In genomic region chr20:52493177-52493711, GRCh38 we compare ENCODE assay signal across 8 cellular contexts.
A peak's percentile ranks its signal among the peaks of the same experiment; 100 is the strongest.
DNase-seq lines count a peak whose midpoint lies in the region; ATAC-seq and TF ChIP-seq lines count a peak whose summit lies in the region.

No MANE protein-coding gene starts in this region.

- H3K9me3 ChIP-seq in SJSA1 (replicated peaks), result no peaks in the 10 kb centered on the region

- H3K4me1 Mint-ChIP-seq in stimulated activated naive B cell treated with anti-CD40 and anti-IgM and Interleukin-4, amounts not matched to agents 10 μg/mL and 1 μg/mL and 100 μg/mL, for 72 hours, result peaks cover 0 to 3% of the 10 kb centered on the region in 2 donors

- H3K4me3 Mint-ChIP-seq in stimulated activated naive B cell treated with anti-CD40 and anti-IgM and Interleukin-4, amounts not matched to agents 10 μg/mL and 1 μg/mL and 100 μg/mL, for 72 hours, result no peak overlapping the region

- ATAC-seq in HG03159 (IDR thresholded peaks at IDR 0.05; ENCODE audit: unreplicated experiment) (no peak), GM21528 (IDR thresholded peaks at IDR 0.05; ENCODE audit: low FRiP score, unreplicated experiment) (no peak), HG03460 (IDR thresholded peaks at IDR 0.05; ENCODE audit: unreplicated experiment) (no peak)
- ATAC-seq in stimulated activated naive B cell treated with anti-CD40 and anti-IgM and Interleukin-4, amounts not matched to agents 10 μg/mL and 1 μg/mL and 100 μg/mL, for 72 hours (replicated peaks), result no peak

- H3K36me3 Mint-ChIP-seq in stimulated activated naive B cell treated with anti-CD40 and anti-IgM and Interleukin-4, amounts not matched to agents 10 μg/mL and 1 μg/mL and 100 μg/mL, for 72 hours, result no peaks in the 10 kb centered on the region

- DNase-seq in M059J (ENCODE audit: low read depth), result peak; percentile 89
- peak; percentile 50 to 77 for DNase-seq in SJSA1 (ENCODE audit: low read depth in 1 of 2, low spot score in 2 of 2)
- DNase-seq in fibroblast of mammary gland (ENCODE audit: low read depth), result peak; percentile 29
- peak; percentile 27 for DNase-seq in stimulated activated CD4-positive, alpha-beta T cell treated with anti-CD3 and anti-CD28 coated beads, Interleukin-15, amount 100 ng/mL, for 24 hours
- DNase-seq in stimulated activated naive B cell treated with anti-CD40 and anti-IgM and Interleukin-4, amounts not matched to agents 10 μg/mL and 1 μg/mL and 100 μg/mL, for 72 hours, result no peak

- peaks cover 56% of the 10 kb centered on the region for H3K4me1 ChIP-seq in SJSA1 (replicated peaks)

- H3K27ac ChIP-seq in SJSA1, result peak overlapping the region; percentile 80

- peaks cover 0 to 7% of the 10 kb centered on the region in 2 donors for H3K9me3 Mint-ChIP-seq in stimulated activated naive B cell treated with anti-CD40 and anti-IgM and Interleukin-4, amounts not matched to agents 10 μg/mL and 1 μg/mL and 100 μg/mL, for 72 hours

- H3K36me3 ChIP-seq in SJSA1, result no peaks in the 10 kb centered on the region

- H3K27me3 Mint-ChIP-seq in stimulated activated naive B cell treated with anti-CD40 and anti-IgM and Interleukin-4, amounts not matched to agents 10 μg/mL and 1 μg/mL and 100 μg/mL, for 72 hours, result peaks cover 34 to 49% of the 10 kb centered on the region in 2 donors

- no peak for TF ChIP-seq CTCF in fibroblast of mammary gland (conservative IDR thresholded peaks at IDR 0.05; ENCODE audit: control insufficient read depth, insufficient read depth, low read depth, low read length)

- peak overlapping the region; percentile 20 for H3K4me3 ChIP-seq in SJSA1
- H3K4me3 ChIP-seq in fibroblast of mammary gland (ENCODE audit: control insufficient read depth, low read depth, low read length), result no peak overlapping the region

- H3K27me3 ChIP-seq in SJSA1 (replicated peaks), result no peaks in the 10 kb centered on the region

- no peak overlapping the region for H3K27ac Mint-ChIP-seq in stimulated activated naive B cell treated with anti-CD40 and anti-IgM and Interleukin-4, amounts not matched to agents 10 μg/mL and 1 μg/mL and 100 μg/mL, for 72 hours
